19 cellular contexts compared by ENCODE assay signal in genomic region chr11:17415523-17416104, GRCh38. TPM values are rescaled to one million over a fixed set of nuclear protein-coding genes. Genes with fewer than 3 reads are reported as not detected.
"Had no signal": no experiment of that assay in that cellular context is flagged by ENCODE, and none has a peak within 500 bp of the region (broad histone marks: within the 10 kb centered on the region; RNA-seq: fewer than 3 reads in every experiment).

No MANE protein-coding gene starts in this region.

- H3K27ac ChIP-seq: brain microvascular endothelial cell, foreskin keratinocyte, neural progenitor cell, ovary, skin epidermis had no signal

- ATAC-seq: effector memory CD8-positive, alpha-beta T cell; foreskin keratinocyte; left colon; SK-N-SH treated with all-trans-retinoic acid at 6 μM for 48 hours; stimulated activated naive CD8-positive, alpha-beta T cell treated with anti-CD3 and anti-CD28 coated beads, Interleukin-15, amount 100 ng/mL, for 72 hours; WTC11 had no signal

- H3K4me1 ChIP-seq: foreskin keratinocyte had no signal

- H3K36me3 Mint-ChIP-seq: naive B cell, neural progenitor cell, WTC11 had no signal

- H3K9me3 Mint-ChIP-seq: effector memory CD8-positive, alpha-beta T cell; neural progenitor cell; stimulated activated naive CD8-positive, alpha-beta T cell treated with anti-CD3 and anti-CD28 coated beads, Interleukin-15, amount 100 ng/mL, for 72 hours; WTC11 had no signal

- DNase-seq: activated CD4-positive, alpha-beta T cell treated with anti-CD3 and anti-CD28 coated beads for 4 hours; activated CD8-positive, alpha-beta memory T cell treated with anti-CD3 and anti-CD28 coated beads for 24 hours; activated gamma-delta T cell treated with Interleukin-2 at 50 U/mL for 16 hours; anterior cingulate cortex; brain microvascular endothelial cell; dermis blood vessel endothelial cell; effector memory CD8-positive, alpha-beta T cell; foreskin keratinocyte; head of caudate nucleus; left colon; mammary epithelial cell; naive B cell; ovary; stimulated activated naive CD8-positive, alpha-beta T cell treated with anti-CD3 and anti-CD28 coated beads, Interleukin-15, amount 100 ng/mL, for 72 hours had no signal

- H3K4me1 Mint-ChIP-seq: naive B cell had no signal

- H3K36me3 ChIP-seq: brain microvascular endothelial cell, neural progenitor cell, ovary had no signal

- H2AFZ ChIP-seq: neural progenitor cell had no signal

- H3K4me2 ChIP-seq: neural progenitor cell had no signal

- H3K4me3 Mint-ChIP-seq: effector memory CD8-positive, alpha-beta T cell; neural progenitor cell; stimulated activated naive CD8-positive, alpha-beta T cell treated with anti-CD3 and anti-CD28 coated beads, Interleukin-15, amount 100 ng/mL, for 72 hours; WTC11 had no signal

- H3K27me3 ChIP-seq: brain microvascular endothelial cell, ovary had no signal

- H3K4me3 ChIP-seq: neural progenitor cell, ovary, skin epidermis had no signal

- H3K27ac Mint-ChIP-seq: effector memory CD8-positive, alpha-beta T cell; neural progenitor cell; stimulated activated naive CD8-positive, alpha-beta T cell treated with anti-CD3 and anti-CD28 coated beads, Interleukin-15, amount 100 ng/mL, for 72 hours; WTC11 had no signal

- H3K9ac ChIP-seq: neural progenitor cell had no signal

- H3K9me3 ChIP-seq: ovary had no signal

RNA-seq across cellular contexts. Expression of gene KCNJ11, which starts 27.2 kb away (rescaled TPM):
- total RNA-seq: chondrocyte, mammary epithelial cell had no signal
- polyA plus RNA-seq: foreskin keratinocyte had no signal
